1 cellular context compared by ENCODE assay signal in genomic region chr15:70833897-70834765, GRCh38.
TF ChIP-seq lines count a peak whose summit lies in the region.

No MANE protein-coding gene starts in this region.

TF ChIP-seq in HepG2, 621 proteins besides CTCF, POLR2A, EP300 and RAD21 (continued from another document):
- TF ChIP-seq ELF1 (CRISPR knock-in tag; IDR thresholded peaks at IDR 0.05): 0 out of 2 replicates have a peak, but pooled peaks have one; percentile 27
- TF ChIP-seq ARID5B (CRISPR knock-in tag; IDR thresholded peaks at IDR 0.05): peak; percentile 62; the same call in 1 of the 2 replicates
